18 cellular contexts compared by ENCODE assay signal in the genomic region with DNA sequence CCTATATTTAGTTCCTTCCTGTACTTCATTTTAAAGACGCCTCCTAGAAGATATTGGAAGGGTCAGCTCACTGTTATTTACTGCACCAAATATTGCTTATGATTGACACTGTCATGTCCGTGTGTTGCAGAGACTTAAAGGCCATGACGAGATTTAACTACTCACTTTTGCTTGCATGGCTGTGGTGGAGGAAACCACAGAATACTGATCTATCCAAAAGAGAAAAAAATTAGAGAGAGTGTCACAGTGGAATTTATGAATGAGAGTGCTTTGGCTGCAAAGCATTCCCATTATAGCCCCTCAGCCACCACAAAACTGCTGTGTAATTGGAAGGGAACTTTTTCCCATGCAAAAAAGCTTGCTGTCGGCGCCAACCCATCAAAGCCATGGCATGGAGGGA. TPM values are rescaled to one million over a fixed set of nuclear protein-coding genes. Genes with fewer than 3 reads are reported as not detected.
DNase-seq lines count a peak whose midpoint lies in the region; ATAC-seq and TF ChIP-seq lines count a peak whose summit lies in the region.
"Had no signal": no experiment of that assay in that cellular context is flagged by ENCODE, and none has a peak within 500 bp of the region (broad histone marks: within the 10 kb centered on the region; RNA-seq: fewer than 3 reads in every experiment).

No MANE protein-coding gene starts in this region.

- H3K27me3 ChIP-seq in IMR-90 (ENCODE audit: control insufficient read depth, insufficient read depth, low read length): no peaks in the 10 kb centered on the region
- H3K27me3 ChIP-seq in suprapubic skin: peaks cover 4% of the 10 kb centered on the region
- no peaks in the 10 kb centered on the region for H3K27me3 ChIP-seq in CD4-positive, alpha-beta memory T cell (ENCODE audit: insufficient read depth, low read length)
- H3K27me3 ChIP-seq: SJSA1, thyroid gland had no signal

- no peaks in the 10 kb centered on the region for H3K9me3 ChIP-seq in IMR-90 (ENCODE audit: control insufficient read depth, insufficient read depth, low read length)
- H3K9me3 ChIP-seq in suprapubic skin: no peaks in the 10 kb centered on the region
- no peaks in the 10 kb centered on the region for H3K9me3 ChIP-seq in CD4-positive, alpha-beta memory T cell (ENCODE audit: control insufficient read depth in 1 of 2, low read length in 2 of 2)
- H3K9me3 ChIP-seq: SJSA1, thyroid gland had no signal

- H2BK5ac ChIP-seq in IMR-90 (ENCODE audit: low read depth, low read length, poor library complexity, severe bottlenecking): no peak overlapping the region

- no peak overlapping the region for H3K27ac Mint-ChIP-seq in CD4-positive, alpha-beta memory T cell
- H3K27ac Mint-ChIP-seq: CD4-positive, CD25-positive, alpha-beta regulatory T cell had no signal

- peaks cover 19 to 36% of the 10 kb centered on the region in 2 donors for H3K27me3 Mint-ChIP-seq in CD4-positive, alpha-beta memory T cell

- CTCF ChIA-PET in IMR-90 (lab: Yijun Ruan, JAX): interaction anchor here (0.7 kb wide), 1 partner anchor 16 kb away, joined by 3 read pairs; no protein-coding TSS in a partner anchor
- CTCF ChIA-PET in CD4-positive, alpha-beta memory T cell (lab: Charles Lee; ENCODE audit: partially characterized antibody): no interaction called here

- no peak overlapping the region for H3K18ac ChIP-seq in IMR-90 (ENCODE audit: low read depth, low read length)

- H3K56ac ChIP-seq in IMR-90 (ENCODE audit: extremely low read depth, insufficient read depth, low read length): no peak overlapping the region

- POLR2A ChIA-PET in IMR-90 (lab: Charles Lee; ENCODE audit: unreplicated experiment): interaction anchor here (0.6 kb wide), 1 partner anchor 20 kb away, joined by 4 read pairs; no protein-coding TSS in a partner anchor
- POLR2A ChIA-PET in CD4-positive, alpha-beta memory T cell (lab: Charles Lee; ENCODE audit: partially characterized antibody): no interaction called here

- TF ChIP-seq POLR2A in IMR-90 (IDR thresholded peaks at IDR 0.05; ENCODE audit: low read depth, low read length): no peak
- TF ChIP-seq POLR2A in suprapubic skin (IDR thresholded peaks at IDR 0.05): no peak

- no peak overlapping the region for H4K91ac ChIP-seq in IMR-90 (ENCODE audit: insufficient read depth, low read depth, low read length)

- peaks cover 11% of the 10 kb centered on the region for H3K9me1 ChIP-seq in IMR-90 (ENCODE audit: insufficient read depth, low read length)

- H3K9ac ChIP-seq in IMR-90 (ENCODE audit: low read depth, low read length): no peak overlapping the region
- H3K9ac ChIP-seq: parathyroid adenoma had no signal

- intact Hi-C loops in IMR-90 (cut with micrococcal nuclease): no loop called here
- intact Hi-C loops in CD4-positive, alpha-beta memory T cell (cut with micrococcal nuclease): no loop called here

- H2AK9ac ChIP-seq in IMR-90 (replicated peaks; ENCODE audit: low read depth, low read length, poor library complexity): no peak overlapping the region

- dilution Hi-C loops in IMR-90 (cut with HindIII; ENCODE audit: low sequenced_read_pairs, unreplicated experiment): no loop called here

- 0 out of 2 replicates have a peak overlapping the region, but pooled peaks have one; percentile 37 for H3K23ac ChIP-seq in IMR-90 (ENCODE audit: low read depth, low read length)

- no peak for TF ChIP-seq EP300 in suprapubic skin (IDR thresholded peaks at IDR 0.05)

- 0 out of 2 replicates have a peak overlapping the region, but pooled peaks have one; percentile 1 for H2BK20ac ChIP-seq in IMR-90 (ENCODE audit: low read depth, low read length)

- H2AFZ ChIP-seq in IMR-90 (replicated peaks; ENCODE audit: low read length, poor library complexity): no peak overlapping the region
- H2AFZ ChIP-seq: parathyroid adenoma had no signal

- H2BK120ac ChIP-seq in IMR-90 (ENCODE audit: low read depth, low read length): no peak overlapping the region

- H3K4me3 ChIP-seq in IMR-90 (ENCODE audit: insufficient read depth, low read depth, low read length) (no peak overlapping the region), astrocyte of the cerebellum (ENCODE audit: low read depth, low read length) (no peak overlapping the region), suprapubic skin (no peak overlapping the region)
- no peak overlapping the region for H3K4me3 ChIP-seq in CD4-positive, alpha-beta memory T cell (ENCODE audit: low read length in 2 of 2)
- H3K4me3 ChIP-seq: SJSA1, thyroid gland had no signal

- no peak overlapping the region for H4K8ac ChIP-seq in IMR-90 (ENCODE audit: low read depth in 2 of 2, low read length in 2 of 2)

- no peak overlapping the region; the same call in 1 of the 2 replicates for H3K4ac ChIP-seq in IMR-90 (ENCODE audit: low read depth, low read length)

- H2AK5ac ChIP-seq in IMR-90 (ENCODE audit: low read depth, low read length): no peak overlapping the region

- H3K36me3 ChIP-seq in IMR-90 (ENCODE audit: control insufficient read depth, insufficient read depth, low read length) (no peaks in the 10 kb centered on the region), suprapubic skin (no peaks in the 10 kb centered on the region)
- no peaks in the 10 kb centered on the region for H3K36me3 ChIP-seq in CD4-positive, alpha-beta memory T cell (ENCODE audit: insufficient read depth, low read length)
- H3K36me3 ChIP-seq: SJSA1, thyroid gland had no signal

- no peaks in the 10 kb centered on the region for H3K4me1 Mint-ChIP-seq in CD4-positive, alpha-beta memory T cell
- H3K4me1 Mint-ChIP-seq: CD4-positive, CD25-positive, alpha-beta regulatory T cell had no signal

- H3K9me3 Mint-ChIP-seq in CD4-positive, alpha-beta memory T cell: peaks cover 0 to 3% (median 0%) of the 10 kb centered on the region in 8 donors
- H3K9me3 Mint-ChIP-seq: CD4-positive, CD25-positive, alpha-beta regulatory T cell had no signal

- no peaks in the 10 kb centered on the region for H4K20me1 ChIP-seq in IMR-90 (ENCODE audit: insufficient read depth, low read length)

- no peaks in the 10 kb centered on the region for H3K79me1 ChIP-seq in IMR-90 (ENCODE audit: low read depth in 1 of 2, low read length in 2 of 2)

- H3K14ac ChIP-seq in IMR-90 (replicated peaks; ENCODE audit: low read depth, low read length): no peak overlapping the region

- no peak overlapping the region for H3K4me3 Mint-ChIP-seq in CD4-positive, alpha-beta memory T cell
- H3K4me3 Mint-ChIP-seq: CD4-positive, CD25-positive, alpha-beta regulatory T cell had no signal

- H2BK15ac ChIP-seq in IMR-90 (ENCODE audit: low read depth, low read length): no peak overlapping the region

- no TSS peak for BruUV-seq in IMR-90 (replicated peaks; lab: Mats Ljungman, UMichigan)

- ATAC-seq in GM18861 (IDR thresholded peaks at IDR 0.05; ENCODE audit: unreplicated experiment) (peak; percentile 30), IMR-90 (ENCODE audit: low read depth) (no peak)
- ATAC-seq: left ventricle myocardium superior had no signal

- WGBS in IMR-90 (ENCODE audit: extremely low coverage in 2 of 2, insufficient read length in 1 of 2), 2 experiments: no CpG with 5 or more reads among the region's 5 CpGs
- 59% methylated on average over 5 of the region's 5 CpGs for WGBS in suprapubic skin

- peaks cover 4% of the 10 kb centered on the region for H3K4me1 ChIP-seq in IMR-90 (ENCODE audit: control insufficient read depth, insufficient read depth, low read length)
- peaks cover 11% of the 10 kb centered on the region for H3K4me1 ChIP-seq in suprapubic skin
- H3K4me1 ChIP-seq in CD4-positive, alpha-beta memory T cell (ENCODE audit: insufficient read depth, low read length): no peaks in the 10 kb centered on the region
- H3K4me1 ChIP-seq: parathyroid adenoma, thyroid gland had no signal

- no peak overlapping the region for H3K4me2 ChIP-seq in IMR-90 (ENCODE audit: low read depth, low read length)

- DNase-seq in IMR-90 (no peak), astrocyte of the cerebellum (ENCODE audit: low read depth) (peak; percentile 76), stromal cell of bone marrow (ENCODE audit: low read depth) (peak; percentile 62), suprapubic skin (ENCODE audit: low spot score in 2 of 2) (no peak), amygdala (lab: John Stamatoyannopoulos, UW) (no peak)
- no peak for DNase-seq in CD4-positive, alpha-beta memory T cell
- DNase-seq: activated effector memory CD4-positive, alpha-beta T cell treated with anti-CD3 and anti-CD28 coated beads, Interleukin-2, amount 50 U/mL, for 16 hours; anterior cingulate cortex; CD4-positive, CD25-positive, alpha-beta regulatory T cell; cortex of kidney; KG1; left ventricle myocardium superior; stimulated activated CD4-positive, alpha-beta T cell treated with anti-CD3 and anti-CD28 coated beads, Interleukin-4, amount 100 ng/mL, for 4 hours; thyroid gland had no signal

- no peak for TF ChIP-seq RAD21 in IMR-90 (IDR thresholded peaks at IDR 0.05; ENCODE audit: low read length)

- no peak for TF ChIP-seq CTCF in IMR-90 (conservative IDR thresholded peaks at IDR 0.05; ENCODE audit: low read depth, low read length)
- no peak for TF ChIP-seq CTCF in astrocyte of the cerebellum (IDR thresholded peaks at IDR 0.05; ENCODE audit: low read depth, low read length, missing control alignments)
- no peak for TF ChIP-seq CTCF in suprapubic skin (IDR thresholded peaks at IDR 0.05)

- in situ Hi-C loops in IMR-90 (cut with MboI; ENCODE audit: low sequenced_read_pairs) (no loop called here), astrocyte of the cerebellum (cut with HindIII; ENCODE audit: low sequenced_read_pairs) (no loop called here)

- no peak overlapping the region for H3K27ac ChIP-seq in IMR-90 (ENCODE audit: insufficient read depth, low read length)
- no peak overlapping the region for H3K27ac ChIP-seq in suprapubic skin
- no peak overlapping the region for H3K27ac ChIP-seq in CD4-positive, alpha-beta memory T cell (ENCODE audit: low read depth, low read length)
- H3K27ac ChIP-seq: parathyroid adenoma, SJSA1 had no signal

- H3K36me3 Mint-ChIP-seq in CD4-positive, alpha-beta memory T cell: peaks cover 0 to 1% of the 10 kb centered on the region in 2 donors
- H3K36me3 Mint-ChIP-seq: CD4-positive, CD25-positive, alpha-beta regulatory T cell had no signal

- no peak overlapping the region for H4K5ac ChIP-seq in IMR-90 (ENCODE audit: low read depth, low read length)

TF ChIP-seq in IMR-90, 13 proteins besides CTCF, POLR2A, EP300 and RAD21 (continues in another document):
- no peak for TF ChIP-seq CEBPB (IDR thresholded peaks at IDR 0.05; ENCODE audit: low read depth, low read length)
- no peak for TF ChIP-seq CHD1 (IDR thresholded peaks at IDR 0.05; ENCODE audit: low read depth, low read length)
- no peak for TF ChIP-seq MAZ (IDR thresholded peaks at IDR 0.05; ENCODE audit: borderline replicate concordance, low read depth, low read length)

RNA-seq across cellular contexts. Expression of a gene that starts 58.0 kb away (rescaled TPM):
- total RNA-seq in IMR-90 (2012; rRNA removed): 0.56 and 0.90 TPM in 2 replicates
- polyA plus RNA-seq in IMR-90 (2012; rRNA removed): 0.89 and 1.1 TPM in 2 replicates
- 0.29 and 0.69 TPM in 2 replicates for polyA plus RNA-seq in IMR-90 (2012; cell fraction: cytosol; rRNA removed)
- polyA plus RNA-seq in IMR-90 (2012; cell fraction: nucleus; rRNA removed; ENCODE audit: low replicate concordance): 1.7 TPM in 2 replicates
- 10 to 100 TPM in 2 of 4 donors, 1 to 10 TPM in 2; 4.3 to 13.6 (median 8.8) TPM for total RNA-seq in suprapubic skin
- total RNA-seq in CD4-positive, alpha-beta memory T cell: 1 to 10 TPM in 1 of 2 experiments, under 1 TPM in 1; 0.35 to 1.4 TPM
- polyA plus RNA-seq in CD4-positive, alpha-beta memory T cell: under 1 TPM; 0.12 to 0.18 TPM
- total RNA-seq: epithelial cell of proximal tubule had no signal

Comparison
In these comparisons a context has a peak if more than half of its experiments do, and no peak if none do; other contexts are left out.
1. DNase-seq: peak in astrocyte of the cerebellum (single experiment) and stromal cell of bone marrow (single experiment); none in IMR-90 (single experiment), suprapubic skin (0 of 2), CD4-positive, alpha-beta memory T cell (0 of 5) and amygdala (0 of 56).